9 cellular contexts compared by ENCODE assay signal in the genomic region with DNA sequence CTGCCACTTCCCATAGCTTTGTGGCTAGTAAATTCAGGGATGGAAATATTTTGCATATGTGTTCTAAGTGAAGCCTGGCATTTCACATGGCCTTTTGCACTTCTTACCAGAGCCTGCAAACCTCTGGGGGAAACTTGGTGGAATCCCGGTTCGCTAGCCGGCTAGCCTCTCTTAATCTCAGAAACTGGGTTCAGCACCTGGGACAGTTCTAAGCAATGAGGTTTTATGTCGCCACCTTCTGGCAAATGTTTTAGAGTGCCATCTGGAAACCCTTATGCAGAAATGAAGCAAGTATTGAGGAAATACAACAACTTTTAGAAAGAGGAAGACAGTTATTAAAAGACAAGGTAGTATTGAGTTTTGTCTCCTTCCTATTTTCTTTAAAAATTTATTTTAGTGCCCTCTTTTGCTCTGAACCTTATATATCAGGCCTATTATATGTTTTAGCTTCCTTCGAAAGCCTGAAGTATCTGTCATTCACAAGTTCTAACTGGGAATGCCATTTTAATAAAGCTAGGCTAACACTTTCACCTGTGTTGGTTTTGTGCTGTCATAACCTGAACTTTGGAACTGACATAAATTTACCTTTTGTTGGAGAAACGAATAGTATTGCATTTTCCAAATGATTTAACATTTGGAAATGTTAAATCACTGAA. TPM values are rescaled to one million over a fixed set of nuclear protein-coding genes. Genes with fewer than 3 reads are reported as not detected.
DNase-seq lines count a peak whose midpoint lies in the region; ATAC-seq and TF ChIP-seq lines count a peak whose summit lies in the region.
"Had no signal": no experiment of that assay in that cellular context is flagged by ENCODE, and none has a peak within 500 bp of the region (broad histone marks: within the 10 kb centered on the region; RNA-seq: fewer than 3 reads in every experiment).

No MANE protein-coding gene starts in this region.

- DNase-seq in NCI-H2196 (lab: John Stamatoyannopoulos, UW; ENCODE audit: unreplicated experiment) (peak; percentile 35), NCI-H2196 treated with DMSO at 0.1 percent for 48 hours (lab: John Stamatoyannopoulos, UW; ENCODE audit: unreplicated experiment) (no peak), HT-29 (ENCODE audit: low spot score) (peak; percentile 78), NT2/D1 (ENCODE audit: low read depth, low spot score) (peak; percentile 68), cardiac fibroblast (ENCODE audit: low read depth in 2 of 2) (peak; percentile 78 to 85), lower lobe of right lung (no peak)

- TF ChIP-seq CTCF in cardiac fibroblast (IDR thresholded peaks at IDR 0.05; ENCODE audit: low read depth, low read length) (peak; percentile 77), lower lobe of right lung (IDR thresholded peaks at IDR 0.05) (peak; percentile 45)

- H3K27me3 ChIP-seq in NT2/D1 (ENCODE audit: insufficient read depth, insufficient read length), result peaks cover 32% of the 10 kb centered on the region
- peaks cover 43% of the 10 kb centered on the region for H3K27me3 ChIP-seq in lower lobe of right lung (ENCODE audit: low read depth)

- intact Hi-C loops in lower lobe of right lung (cut with DNase I), result no loop called here

- H3K36me3 ChIP-seq in NT2/D1 (ENCODE audit: insufficient read depth, insufficient read length, low read length) (no peaks in the 10 kb centered on the region), lower lobe of right lung (no peaks in the 10 kb centered on the region)

- no peak overlapping the region for H3K27ac ChIP-seq in lower lobe of right lung

- H3K4me3 ChIP-seq in NT2/D1 (ENCODE audit: insufficient read length, low read depth) (no peak overlapping the region), cardiac fibroblast (replicated peaks in 1 of 2; ENCODE audit: low read depth in 2 of 2, low read length in 2 of 2) (no peak overlapping the region), lower lobe of right lung (no peak overlapping the region)

- H3K4me1 ChIP-seq in NT2/D1 (ENCODE audit: insufficient read depth, insufficient read length) (no peaks in the 10 kb centered on the region), lower lobe of right lung (no peaks in the 10 kb centered on the region)

- peaks cover 6% of the 10 kb centered on the region; the same call in 1 of the 2 replicates for H3K9me3 ChIP-seq in NT2/D1 (ENCODE audit: insufficient read depth, low read length)
- no peaks in the 10 kb centered on the region for H3K9me3 ChIP-seq in lower lobe of right lung

- no peak overlapping the region for H3K9ac ChIP-seq in NT2/D1 (ENCODE audit: insufficient read length, low read depth)

- ATAC-seq in GM19468 (IDR thresholded peaks at IDR 0.05; ENCODE audit: extremely low read depth, unreplicated experiment) (peak; percentile 58), lower lobe of right lung (peak; percentile 43 to 67), HG03439 (IDR thresholded peaks at IDR 0.05; ENCODE audit: unreplicated experiment) (no peak)

RNA-seq across cellular contexts. Expression of a gene that starts 1.0 kb away (rescaled TPM):
- total RNA-seq in HT-29 (2014; rRNA removed; shearing (Covaris generic)), result not detected in 2 replicates
- total RNA-seq in lower lobe of right lung, result not detected
- total RNA-seq: urinary bladder had no signal

Comparison
In these comparisons a context has a peak if more than half of its experiments do, and no peak if none do; other contexts are left out.
1. DNase-seq: peak in NCI-H2196 (single experiment), HT-29 (single experiment), NT2/D1 (single experiment) and cardiac fibroblast (2 of 2); none in NCI-H2196 treated with DMSO at 0.1 percent for 48 hours (single experiment) and lower lobe of right lung (single experiment).